Comparison of ENCODE assay signal across 13 cellular contexts in the genomic region with DNA sequence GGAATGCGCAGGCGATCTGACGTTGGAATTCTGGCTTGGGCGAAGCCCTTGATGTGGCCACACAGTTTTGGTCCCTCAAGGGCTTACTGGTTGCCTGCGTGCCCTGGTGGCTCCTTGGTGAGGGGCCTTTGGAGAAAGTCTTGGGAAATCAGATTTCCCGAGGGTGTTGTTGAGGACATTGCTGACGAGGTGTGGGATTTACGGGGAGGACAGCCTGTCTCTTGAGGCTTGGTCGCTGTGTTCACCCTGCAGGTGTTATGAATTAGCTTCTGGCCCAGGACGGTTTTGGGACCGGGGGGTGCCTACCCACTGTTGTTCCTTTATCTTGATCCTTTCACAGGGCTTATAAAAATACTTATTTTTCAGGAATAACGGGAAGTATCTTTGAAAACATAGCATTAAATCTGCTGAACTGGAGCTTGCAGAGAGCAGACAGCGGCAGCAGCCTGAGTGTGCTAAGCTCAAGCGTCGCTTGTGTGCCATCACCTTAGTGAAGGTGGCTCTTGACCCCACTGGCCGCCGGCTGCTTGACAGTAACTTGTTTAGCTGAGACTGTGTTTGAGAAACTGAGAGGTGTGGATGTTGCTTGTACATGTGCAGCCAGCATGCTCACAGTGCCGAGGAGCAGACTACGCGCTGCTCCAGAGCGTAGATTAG. TPM values are rescaled to one million over a fixed set of nuclear protein-coding genes. Genes with fewer than 3 reads are reported as not detected.
DNase-seq lines count a peak whose midpoint lies in the region; ATAC-seq, FAIRE-seq and TF ChIP-seq lines count a peak whose summit lies in the region.
"Had no signal": no experiment of that assay in that cellular context is flagged by ENCODE, and none has a peak within 500 bp of the region (broad histone marks: within the 10 kb centered on the region; RNA-seq: fewer than 3 reads in every experiment).

No MANE protein-coding gene starts in this region.

- H2BK5ac ChIP-seq in IMR-90 (ENCODE audit: low read depth, low read length, poor library complexity, severe bottlenecking), result no peak overlapping the region

- SMC1A ChIA-PET in GM12878 (lab: Charles Lee; ENCODE audit: uncharacterized antibody, unreplicated experiment), result interaction anchor here (1.0 to 1.1 kb wide), 2 partner anchors 24 to 25 kb away, joined by 3 read pairs; no protein-coding TSS in a partner anchor

- H3K18ac ChIP-seq in IMR-90 (ENCODE audit: low read depth, low read length), result no peak overlapping the region

- intact Hi-C loops in activated naive CD4-positive, alpha-beta T cell treated with anti-CD3 and anti-CD28 coated beads for 36 hours (cut with micrococcal nuclease), result loop anchor here (5.0 kb wide), 3 partner anchors 114 to 1041 kb away; a partner anchor contains a TSS
- intact Hi-C loops in IMR-90 (cut with micrococcal nuclease), result no loop called here
- intact Hi-C loops in GM12878 (cut with micrococcal nuclease; ENCODE audit: unreplicated experiment), result loop anchor here (5.0 to 10.0 kb wide), 2 partner anchors 304 to 461 kb away; a partner anchor contains a TSS
- intact Hi-C loops in colonic mucosa (cut with DNase I), result loop anchor here (5.0 kb wide), 1 partner anchor 616 kb away; a partner anchor contains a TSS

- peaks cover 62% of the 10 kb centered on the region for H3K79me2 ChIP-seq in GM12878 (ENCODE audit: control insufficient read depth, insufficient read depth, low read length)

- TF ChIP-seq EP300 in GM12878 (IDR thresholded peaks at IDR 0.05; ENCODE audit: borderline replicate concordance in 1 of 2, control insufficient read depth in 1 of 2, low read depth in 2 of 2, low read length in 2 of 2), result no peak

- H3K4me2 ChIP-seq in IMR-90 (ENCODE audit: low read depth, low read length), result no peak overlapping the region
- H3K4me2 ChIP-seq in GM12878 (ENCODE audit: control insufficient read depth, insufficient read depth), result peak overlapping the region; percentile 95

- no peak overlapping the region for H4K91ac ChIP-seq in IMR-90 (ENCODE audit: insufficient read depth, low read depth, low read length)

- H2BK20ac ChIP-seq in IMR-90 (ENCODE audit: low read depth, low read length), result no peak overlapping the region

- no peak overlapping the region for H3K56ac ChIP-seq in IMR-90 (ENCODE audit: extremely low read depth, insufficient read depth, low read length)

- no peaks in the 10 kb centered on the region for H3K27me3 Mint-ChIP-seq in activated naive CD4-positive, alpha-beta T cell treated with anti-CD3 and anti-CD28 coated beads for 36 hours (ENCODE audit: low read depth)

- no peak for TF ChIP-seq CTCF in IMR-90 (conservative IDR thresholded peaks at IDR 0.05; ENCODE audit: low read depth, low read length)
- TF ChIP-seq CTCF in GM12878 (IDR thresholded peaks at IDR 0.05 in 2 of 3, conservative IDR thresholded peaks at IDR 0.05 in 1 of 3; ENCODE audit: control insufficient read depth in 2 of 3, extremely low read depth in 1 of 3, insufficient read depth in 1 of 3, low read depth in 3 of 3, low read length in 3 of 3), result no peak
- no peak for TF ChIP-seq CTCF in colonic mucosa (IDR thresholded peaks at IDR 0.05)

- CTCF ChIA-PET in activated naive CD4-positive, alpha-beta T cell treated with anti-CD3 and anti-CD28 coated beads for 36 hours (lab: Charles Lee), result no interaction called here
- CTCF ChIA-PET in IMR-90 (lab: Yijun Ruan, JAX) (no interaction called here), GM12878 (lab: Yijun Ruan, JAX) (no interaction called here)

- in situ Hi-C loops in IMR-90 (cut with MboI; ENCODE audit: low sequenced_read_pairs) (no loop called here), GM12878 (cut with MboI) (loop anchor here (5.0 kb wide), 2 partner anchors 274 to 354 kb away; no protein-coding TSS in a partner anchor)

- H2AFZ ChIP-seq in IMR-90 (replicated peaks; ENCODE audit: low read length, poor library complexity) (no peak overlapping the region), GM12878 (ENCODE audit: control insufficient read depth, low read depth, low read length) (no peak overlapping the region)

- no peak overlapping the region for H3K14ac ChIP-seq in IMR-90 (replicated peaks; ENCODE audit: low read depth, low read length)

- RAD21 ChIA-PET in GM12878 (lab: Charles Lee; ENCODE audit: unreplicated experiment), result interaction anchor here (0.9 kb wide), 1 partner anchor 26 kb away, joined by 3 read pairs; no protein-coding TSS in a partner anchor

- H3K9ac ChIP-seq in IMR-90 (ENCODE audit: low read depth, low read length) (no peak overlapping the region), GM12878 (ENCODE audit: control insufficient read depth, insufficient read depth, low read length) (no peak overlapping the region), colonic mucosa (ENCODE audit: low read depth in 2 of 2, low read length in 2 of 2) (no peak overlapping the region)

- no peak overlapping the region for H2BK120ac ChIP-seq in IMR-90 (ENCODE audit: low read depth, low read length)

- H3K27ac ChIP-seq in IMR-90 (ENCODE audit: insufficient read depth, low read length), result no peak overlapping the region
- peak overlapping the region; percentile 41 for H3K27ac ChIP-seq in GM12878 (ENCODE audit: control insufficient read depth, insufficient read depth)
- H3K27ac ChIP-seq in colonic mucosa, result no peak overlapping the region
- H3K27ac ChIP-seq: vagina had no signal

- no peak overlapping the region for H3K23ac ChIP-seq in IMR-90 (ENCODE audit: low read depth, low read length)

- peak overlapping the region; percentile 34 for H2AK9ac ChIP-seq in IMR-90 (replicated peaks; ENCODE audit: low read depth, low read length, poor library complexity)

- no peaks in the 10 kb centered on the region for H3K9me3 ChIP-seq in IMR-90 (ENCODE audit: control insufficient read depth, insufficient read depth, low read length)
- H3K9me3 ChIP-seq in GM12878 (replicated peaks; ENCODE audit: control insufficient read depth, insufficient read depth, low read length), result no peaks in the 10 kb centered on the region
- H3K9me3 ChIP-seq in colonic mucosa, result no peaks in the 10 kb centered on the region
- H3K9me3 ChIP-seq: right atrium auricular region, vagina had no signal

- H4K5ac ChIP-seq in IMR-90 (ENCODE audit: low read depth, low read length), result no peak overlapping the region

- H3K4me3 ChIP-seq in IMR-90 (ENCODE audit: insufficient read depth, low read depth, low read length), result no peak overlapping the region
- peak overlapping the region; percentile 39; the same call in 1 of the 2 replicates for H3K4me3 ChIP-seq in GM12878
- H3K4me3 ChIP-seq in colonic mucosa, result no peak overlapping the region
- H3K4me3 ChIP-seq: vagina had no signal

- H3K9me3 Mint-ChIP-seq in activated naive CD4-positive, alpha-beta T cell treated with anti-CD3 and anti-CD28 coated beads for 36 hours, result no peaks in the 10 kb centered on the region
- no peaks in the 10 kb centered on the region for H3K9me3 Mint-ChIP-seq in stimulated activated effector memory CD8-positive, alpha-beta T cell treated with anti-CD3 and anti-CD28 coated beads, Interleukin-12 subunit alpha, Interleukin-12 subunit beta, amount 100 ng/mL, for 72 hours

- H3K36me3 ChIP-seq in IMR-90 (ENCODE audit: control insufficient read depth, insufficient read depth, low read length) (no peaks in the 10 kb centered on the region), GM12878 (ENCODE audit: control insufficient read depth in 2 of 2, insufficient read depth in 2 of 2, low read length in 1 of 2) (no peaks in the 10 kb centered on the region; a peak in 1 of 4 replicates), colonic mucosa (no peaks in the 10 kb centered on the region)
- H3K36me3 ChIP-seq: right atrium auricular region, vagina had no signal

- no peak for TF ChIP-seq RAD21 in IMR-90 (IDR thresholded peaks at IDR 0.05; ENCODE audit: low read length)
- TF ChIP-seq RAD21 in GM12878 (IDR thresholded peaks at IDR 0.05; ENCODE audit: insufficient read depth, low read depth, low read length), result no peak

- POLR2A ChIA-PET in IMR-90 (lab: Charles Lee; ENCODE audit: unreplicated experiment) (no interaction called here), GM12878 (lab: Charles Lee) (no interaction called here)

- H3K27ac Mint-ChIP-seq in activated naive CD4-positive, alpha-beta T cell treated with anti-CD3 and anti-CD28 coated beads for 36 hours, result peak overlapping the region; percentile 76
- H3K27ac Mint-ChIP-seq in stimulated activated effector memory CD8-positive, alpha-beta T cell treated with anti-CD3 and anti-CD28 coated beads, Interleukin-12 subunit alpha, Interleukin-12 subunit beta, amount 100 ng/mL, for 72 hours, result peak overlapping the region; percentile 89

- BruUV-seq in IMR-90 (replicated peaks; lab: Mats Ljungman, UMichigan), result no TSS peak
- no TSS peak for BruUV-seq in GM12878 (replicated peaks; lab: Mats Ljungman, UMichigan)

- H3K36me3 Mint-ChIP-seq in activated naive CD4-positive, alpha-beta T cell treated with anti-CD3 and anti-CD28 coated beads for 36 hours (ENCODE audit: low read depth), result peaks cover 14% of the 10 kb centered on the region
- H3K36me3 Mint-ChIP-seq in stimulated activated effector memory CD8-positive, alpha-beta T cell treated with anti-CD3 and anti-CD28 coated beads, Interleukin-12 subunit alpha, Interleukin-12 subunit beta, amount 100 ng/mL, for 72 hours, result peaks cover 66% of the 10 kb centered on the region

- no peaks in the 10 kb centered on the region for H3K27me3 ChIP-seq in IMR-90 (ENCODE audit: control insufficient read depth, insufficient read depth, low read length)
- H3K27me3 ChIP-seq in GM12878 (replicated peaks in 1 of 2; ENCODE audit: control insufficient read depth in 2 of 2, insufficient read depth in 2 of 2, low read length in 1 of 2), result no peaks in the 10 kb centered on the region
- no peaks in the 10 kb centered on the region for H3K27me3 ChIP-seq in colonic mucosa
- H3K27me3 ChIP-seq: right atrium auricular region, vagina had no signal

- TF ChIP-seq POLR2A in IMR-90 (IDR thresholded peaks at IDR 0.05; ENCODE audit: low read depth, low read length) (no peak), GM12878 (IDR thresholded peaks at IDR 0.05; ENCODE audit: low read depth, low read length) (no peak)

- peaks cover 1 to 67% of the 10 kb centered on the region in 2 experiments for H3K79me1 ChIP-seq in IMR-90 (ENCODE audit: low read depth in 1 of 2, low read length in 2 of 2)

- H3K4ac ChIP-seq in IMR-90 (ENCODE audit: low read depth, low read length), result no peak overlapping the region

- peaks cover 65% of the 10 kb centered on the region for H4K20me1 ChIP-seq in IMR-90 (ENCODE audit: insufficient read depth, low read length)
- H4K20me1 ChIP-seq in GM12878 (ENCODE audit: control insufficient read depth, insufficient read depth), result peaks cover 2% of the 10 kb centered on the region; the same call in 1 of the 2 replicates

- H2AK5ac ChIP-seq in IMR-90 (ENCODE audit: low read depth, low read length), result no peak overlapping the region

- no peak overlapping the region for H4K8ac ChIP-seq in IMR-90 (ENCODE audit: low read depth in 2 of 2, low read length in 2 of 2)

- H3K9me1 ChIP-seq in IMR-90 (ENCODE audit: insufficient read depth, low read length), result peaks cover 21% of the 10 kb centered on the region

- dilution Hi-C loops in IMR-90 (cut with HindIII; ENCODE audit: low sequenced_read_pairs, unreplicated experiment), result no loop called here

- H3K4me1 ChIP-seq in IMR-90 (ENCODE audit: control insufficient read depth, insufficient read depth, low read length) (peaks cover 10% of the 10 kb centered on the region), GM12878 (ENCODE audit: control insufficient read depth, insufficient read depth, low read length) (peaks cover 23% of the 10 kb centered on the region), colonic mucosa (peaks cover 22% of the 10 kb centered on the region)

- peak overlapping the region; percentile 24 for H3K4me3 Mint-ChIP-seq in activated naive CD4-positive, alpha-beta T cell treated with anti-CD3 and anti-CD28 coated beads for 36 hours
- H3K4me3 Mint-ChIP-seq in stimulated activated effector memory CD8-positive, alpha-beta T cell treated with anti-CD3 and anti-CD28 coated beads, Interleukin-12 subunit alpha, Interleukin-12 subunit beta, amount 100 ng/mL, for 72 hours, result peak overlapping the region; percentile 87

- no peak overlapping the region for H2BK15ac ChIP-seq in IMR-90 (ENCODE audit: low read depth, low read length)

- H3K4me1 Mint-ChIP-seq in activated naive CD4-positive, alpha-beta T cell treated with anti-CD3 and anti-CD28 coated beads for 36 hours (ENCODE audit: low read depth), result peaks cover 69% of the 10 kb centered on the region
- peaks cover 63% of the 10 kb centered on the region for H3K4me1 Mint-ChIP-seq in stimulated activated effector memory CD8-positive, alpha-beta T cell treated with anti-CD3 and anti-CD28 coated beads, Interleukin-12 subunit alpha, Interleukin-12 subunit beta, amount 100 ng/mL, for 72 hours

- WGBS in IMR-90 (ENCODE audit: extremely low coverage in 2 of 2, insufficient read length in 1 of 2), 2 experiments, result 97% methylated on average over 7 of the region's 21 CpGs; no CpG with 5 or more reads in 1 of the 2 experiments
- 88% methylated on average over 21 of the region's 21 CpGs for WGBS in GM12878 (ENCODE audit: insufficient coverage, insufficient replicate concordance, low lambda C conversion rate, missing lambda C conversion rate)

- no peak for DNase-seq in activated naive CD4-positive, alpha-beta T cell treated with anti-CD3 and anti-CD28 coated beads for 36 hours
- DNase-seq in activated naive CD4-positive, alpha-beta T cell treated with Interleukin-2 at 50 U/mL for 16 hours, result no peak
- DNase-seq in IMR-90 (no peak), GM12878 (ENCODE audit: low read depth, low spot score) (no peak), NCI-H2081 treated with DMSO at 0.1 percent for 48 hours (lab: John Stamatoyannopoulos, UW) (no peak), colonic mucosa (no peak)
- DNase-seq in stimulated activated effector memory CD8-positive, alpha-beta T cell treated with anti-CD3 and anti-CD28 coated beads, Interleukin-12 subunit alpha, Interleukin-12 subunit beta, amount 100 ng/mL, for 72 hours (ENCODE audit: low spot score in 2 of 2), result no peak
- DNase-seq: hypothalamus, midbrain, NCI-H1930 had no signal

- FAIRE-seq in GM12878 (lab: Jason Lieb, UNC), result no peak

- ATAC-seq in IMR-90 (ENCODE audit: low read depth) (no peak), GM12878 (no peak), HG02870 (IDR thresholded peaks at IDR 0.05; ENCODE audit: unreplicated experiment) (no peak)
- no peak for ATAC-seq in stimulated activated effector memory CD8-positive, alpha-beta T cell treated with anti-CD3 and anti-CD28 coated beads, Interleukin-12 subunit alpha, Interleukin-12 subunit beta, amount 100 ng/mL, for 72 hours

RNA-seq across cellular contexts. Expression of a gene that starts 4.2 kb away (rescaled TPM):
- 10 to 100 TPM; 28.0 to 29.1 TPM for total RNA-seq in activated naive CD4-positive, alpha-beta T cell treated with anti-CD3 and anti-CD28 coated beads for 36 hours
- total RNA-seq in IMR-90 (2012; rRNA removed) (17.5 and 17.6 TPM in 2 replicates), GM12878 (2014; rRNA removed) (22.1 and 23.8 TPM in 2 replicates), GM12878 (2014; rRNA removed; fragmentation: Illumina TruSeq; extraction: Trizol) (7.3 and 8.0 TPM in 2 replicates), GM12878 (2021) (30.4 and 31.3 TPM in 2 replicates), colonic mucosa (10 to 100 TPM; 34.7 to 36.9 TPM)
- polyA plus RNA-seq in IMR-90 (2012; rRNA removed) (13.4 and 14.5 TPM in 2 replicates), GM12878 (2011; rRNA removed) (4.9 and 9.5 TPM in 2 replicates), GM12878 (2014; fragmentation: Illumina TruSeq; extraction: Trizol) (1.9 and 6.0 TPM in 2 replicates), GM12878 (2014; fragmentation: Nextera tagmentation; extraction: Ambion mirVana) (1 to 10 TPM in 1 of 2 experiments, under 1 TPM in 1; 0.32 to 1.6 TPM), GM12878 (2014; rRNA removed) (16.7 and 19.3 TPM in 2 replicates), GM12878 (2016; fragmentation: Nextera tagmentation; extraction: Ambion mirVana) (10 to 100 TPM in 1 of 2 experiments, 1 to 10 TPM in 1; 4.2 to 13.9 TPM)
- 10.6 and 13.3 TPM in 2 replicates for polyA plus RNA-seq in IMR-90 (2012; cell fraction: cytosol; rRNA removed)
- polyA plus RNA-seq in IMR-90 (2012; cell fraction: nucleus; rRNA removed; ENCODE audit: low replicate concordance), result 23.9 and 32.2 TPM in 2 replicates
- total RNA-seq in GM12878 (2013; cell fraction: nucleolus; rRNA removed), result 25.6 and 26.8 TPM in 2 replicates
- polyA plus RNA-seq in GM12878 (2011; ENCODE audit: low read depth), result 5.9 TPM
- polyA plus RNA-seq in GM12878 (2011; cell fraction: cytosol; rRNA removed), result 9.0 and 10.2 TPM in 2 replicates
- 37.1 and 48.0 TPM in 2 replicates for polyA plus RNA-seq in GM12878 (2011; cell fraction: nucleus; rRNA removed)
- polyA plus RNA-seq in GM12878 (2012), result 12.2 and 14.2 TPM in 2 replicates
- polyA minus RNA-seq in GM12878 (2011; rRNA and poly(A)+ RNA removed), result 13.9 and 14.8 TPM in 2 replicates
- polyA minus RNA-seq in GM12878 (2011; cell fraction: cytosol; rRNA and poly(A)+ RNA removed), result 5.6 and 10.0 TPM in 2 replicates
- 17.0 and 31.8 TPM in 2 replicates for polyA minus RNA-seq in GM12878 (2011; cell fraction: nucleus; rRNA and poly(A)+ RNA removed)
